8 cellular contexts compared by ENCODE assay signal in the genomic region with DNA sequence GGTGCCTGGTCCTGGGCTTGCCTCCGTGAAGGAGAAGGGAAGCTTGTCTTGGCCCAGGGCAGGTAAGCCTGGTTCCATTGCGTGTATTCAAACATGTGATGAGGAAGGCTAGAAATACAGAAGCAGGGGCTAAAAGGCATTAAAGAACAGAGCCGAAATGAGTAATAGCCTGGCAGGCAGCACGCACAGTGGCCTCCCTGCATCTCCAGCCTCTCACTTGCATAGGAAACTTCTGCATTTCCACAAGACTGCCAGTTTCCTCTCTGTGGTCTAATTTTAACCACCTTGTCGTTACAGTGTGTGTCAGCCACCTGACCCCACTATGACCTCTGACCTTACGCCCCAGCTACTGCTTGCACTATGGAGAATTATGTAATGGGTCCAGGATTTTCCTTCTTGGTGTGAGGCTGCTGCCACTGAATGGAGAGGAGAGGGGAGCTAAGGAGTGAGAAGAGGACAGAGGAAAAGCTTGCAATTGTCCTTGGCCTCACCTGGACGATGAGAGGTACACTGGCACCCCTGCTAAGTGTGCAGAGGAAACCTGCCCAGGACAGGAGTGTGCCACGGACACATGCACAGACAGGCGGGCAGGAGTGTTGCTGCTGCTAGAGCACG.
DNase-seq lines count a peak whose midpoint lies in the region; ATAC-seq lines count a peak whose summit lies in the region.

No MANE protein-coding gene starts in this region.

- DNase-seq in Ammon's horn (ENCODE audit: low spot score) (peak; percentile 69), SIG-M5 treated with dmso at 0.1 percent for 504 hours (lab: John Stamatoyannopoulos, UW; ENCODE audit: unreplicated experiment) (peak; percentile 95), pons (ENCODE audit: low spot score) (peak; percentile 78), D341Med (ENCODE audit: low spot score) (no peak), OCI-M2 (lab: John Stamatoyannopoulos, UW; ENCODE audit: unreplicated experiment) (no peak), SW480 (ENCODE audit: low spot score) (no peak)
- peak; percentile 47 for DNase-seq in central memory CD4-positive, alpha-beta T cell

- ATAC-seq in HG02571 (IDR thresholded peaks at IDR 0.05; ENCODE audit: unreplicated experiment): peak; percentile 40

Comparison
In these comparisons a context has a peak if more than half of its experiments do, and no peak if none do; other contexts are left out.
1. DNase-seq: peak in Ammon's horn (single experiment), SIG-M5 treated with dmso at 0.1 percent for 504 hours (single experiment), central memory CD4-positive, alpha-beta T cell (single experiment) and pons (single experiment); none in D341Med (single experiment), OCI-M2 (single experiment) and SW480 (single experiment).